In genomic region chr10:86258940-86259339, GRCh38 we compare ENCODE assay signal across 14 cellular contexts.
DNase-seq lines count a peak whose midpoint lies in the region; ATAC-seq and TF ChIP-seq lines count a peak whose summit lies in the region.
"Had no signal": no experiment of that assay in that cellular context is flagged by ENCODE, and none has a peak within 500 bp of the region (broad histone marks: within the 10 kb centered on the region; RNA-seq: fewer than 3 reads in every experiment).

No MANE protein-coding gene starts in this region.

- no peaks in the 10 kb centered on the region for H3K9me3 ChIP-seq in mucosa of descending colon

- H3K27ac ChIP-seq in cingulate gyrus (ENCODE audit: low read depth, low read length), result peak overlapping the region; percentile 89
- H3K27ac ChIP-seq in layer of hippocampus (ENCODE audit: low read depth, low read length), result peak overlapping the region; percentile 76
- H3K27ac ChIP-seq: C4-2B, RWPE1 had no signal

- no peak overlapping the region for H3K27ac Mint-ChIP-seq in activated CD8-positive, alpha-beta T cell treated with anti-CD3 and anti-CD28 coated beads, Interleukin-2, amount 10 ng/mL, durations not matched to agents 7 days and 5 days
- no peak overlapping the region for H3K27ac Mint-ChIP-seq in activated CD8-positive, alpha-beta T cell treated with anti-CD3 and anti-CD28 coated beads for 36 hours
- no peak overlapping the region for H3K27ac Mint-ChIP-seq in nephron progenitor cell

- no peak for TF ChIP-seq CTCF in activated CD8-positive, alpha-beta T cell treated with anti-CD3 and anti-CD28 coated beads for 36 hours (IDR thresholded peaks at IDR 0.05)
- TF ChIP-seq CTCF in nephron progenitor cell (IDR thresholded peaks at IDR 0.05) (no peak), mucosa of descending colon (IDR thresholded peaks at IDR 0.05) (no peak)

- H3K4me3 Mint-ChIP-seq in activated CD8-positive, alpha-beta T cell treated with anti-CD3 and anti-CD28 coated beads, Interleukin-2, amount 10 ng/mL, durations not matched to agents 7 days and 5 days, result no peak overlapping the region
- no peak overlapping the region for H3K4me3 Mint-ChIP-seq in activated CD8-positive, alpha-beta T cell treated with anti-CD3 and anti-CD28 coated beads for 36 hours
- no peak overlapping the region for H3K4me3 Mint-ChIP-seq in nephron progenitor cell

- H3K27me3 ChIP-seq in layer of hippocampus (ENCODE audit: control insufficient read depth, insufficient read depth, low read length), result no peaks in the 10 kb centered on the region

- CTCF ChIA-PET in activated CD8-positive, alpha-beta T cell treated with anti-CD3 and anti-CD28 coated beads, Interleukin-2, amount 10 ng/mL, durations not matched to agents 7 days and 5 days (lab: Charles Lee), result no interaction called here
- CTCF ChIA-PET in activated CD8-positive, alpha-beta T cell treated with anti-CD3 and anti-CD28 coated beads for 36 hours (lab: Charles Lee), result no interaction called here

- no peak for ATAC-seq in activated CD8-positive, alpha-beta T cell treated with anti-CD3 and anti-CD28 coated beads, Interleukin-2, amount 10 ng/mL, durations not matched to agents 7 days and 5 days
- no peak for ATAC-seq in activated CD8-positive, alpha-beta T cell treated with anti-CD3 and anti-CD28 coated beads for 36 hours
- ATAC-seq in mucosa of descending colon, result no peak

- H3K27me3 Mint-ChIP-seq in activated CD8-positive, alpha-beta T cell treated with anti-CD3 and anti-CD28 coated beads, Interleukin-2, amount 10 ng/mL, durations not matched to agents 7 days and 5 days (ENCODE audit: low read depth), result peaks cover 12% of the 10 kb centered on the region
- H3K27me3 Mint-ChIP-seq in activated CD8-positive, alpha-beta T cell treated with anti-CD3 and anti-CD28 coated beads for 36 hours, result peaks cover 5% of the 10 kb centered on the region
- H3K27me3 Mint-ChIP-seq in nephron progenitor cell (ENCODE audit: low read depth, poor library complexity), result peaks cover 25% of the 10 kb centered on the region

- H3K4me1 ChIP-seq in mucosa of descending colon (ENCODE audit: low read depth), result no peaks in the 10 kb centered on the region

- H3K4me1 Mint-ChIP-seq in activated CD8-positive, alpha-beta T cell treated with anti-CD3 and anti-CD28 coated beads, Interleukin-2, amount 10 ng/mL, durations not matched to agents 7 days and 5 days (ENCODE audit: low read depth), result no peaks in the 10 kb centered on the region
- no peaks in the 10 kb centered on the region for H3K4me1 Mint-ChIP-seq in activated CD8-positive, alpha-beta T cell treated with anti-CD3 and anti-CD28 coated beads for 36 hours (ENCODE audit: low read depth)
- H3K4me1 Mint-ChIP-seq in nephron progenitor cell, result peaks cover 12% of the 10 kb centered on the region

- H3K4me3 ChIP-seq in mucosa of descending colon, result no peak overlapping the region

- peak; percentile 9 for DNase-seq in activated CD8-positive, alpha-beta T cell treated with anti-CD3 and anti-CD28 coated beads, Interleukin-2, amount 10 ng/mL, durations not matched to agents 7 days and 5 days
- DNase-seq in activated CD8-positive, alpha-beta T cell treated with anti-CD3 and anti-CD28 coated beads for 36 hours, result no peak
- DNase-seq in NCI-H446 (lab: John Stamatoyannopoulos, UW), result no peak
- no peak for DNase-seq in nephron progenitor cell
- DNase-seq in NCI-H526 (lab: John Stamatoyannopoulos, UW), result no peak
- DNase-seq in mucosa of descending colon, result no peak
- DNase-seq: KBM-7, NCI-H1048, NCI-H2081 treated with DMSO at 0.1 percent for 48 hours, NCI-H524 had no signal

- no peaks in the 10 kb centered on the region for H3K36me3 ChIP-seq in mucosa of descending colon (ENCODE audit: low read depth)

- intact Hi-C loops in activated CD8-positive, alpha-beta T cell treated with anti-CD3 and anti-CD28 coated beads for 36 hours (cut with micrococcal nuclease), result no loop called here
- intact Hi-C loops in mucosa of descending colon (cut with DNase I, micrococcal nuclease), result no loop called here

- H3K9me3 Mint-ChIP-seq in activated CD8-positive, alpha-beta T cell treated with anti-CD3 and anti-CD28 coated beads, Interleukin-2, amount 10 ng/mL, durations not matched to agents 7 days and 5 days (ENCODE audit: insufficient read depth), result no peaks in the 10 kb centered on the region
- H3K9me3 Mint-ChIP-seq in activated CD8-positive, alpha-beta T cell treated with anti-CD3 and anti-CD28 coated beads for 36 hours, result no peaks in the 10 kb centered on the region
- H3K9me3 Mint-ChIP-seq in nephron progenitor cell, result no peaks in the 10 kb centered on the region

- POLR2A ChIA-PET in activated CD8-positive, alpha-beta T cell treated with anti-CD3 and anti-CD28 coated beads, Interleukin-2, amount 10 ng/mL, durations not matched to agents 7 days and 5 days (lab: Charles Lee), result no interaction called here
- POLR2A ChIA-PET in activated CD8-positive, alpha-beta T cell treated with anti-CD3 and anti-CD28 coated beads for 36 hours (lab: Charles Lee), result no interaction called here

- H3K36me3 Mint-ChIP-seq in activated CD8-positive, alpha-beta T cell treated with anti-CD3 and anti-CD28 coated beads, Interleukin-2, amount 10 ng/mL, durations not matched to agents 7 days and 5 days (ENCODE audit: low read depth), result no peaks in the 10 kb centered on the region
- no peaks in the 10 kb centered on the region for H3K36me3 Mint-ChIP-seq in activated CD8-positive, alpha-beta T cell treated with anti-CD3 and anti-CD28 coated beads for 36 hours (ENCODE audit: low read depth)
- H3K36me3 Mint-ChIP-seq in nephron progenitor cell (ENCODE audit: low read depth), result no peaks in the 10 kb centered on the region
